8 cellular contexts compared by ENCODE assay signal in genomic region chr7:129271500-129272355, GRCh38. TPM values are rescaled to one million over a fixed set of nuclear protein-coding genes. Genes with fewer than 3 reads are reported as not detected.
A peak's percentile ranks its signal among the peaks of the same experiment; 100 is the strongest.
DNase-seq lines count a peak whose midpoint lies in the region; ATAC-seq and TF ChIP-seq lines count a peak whose summit lies in the region.

No MANE protein-coding gene starts in this region.

- no peaks in the 10 kb centered on the region for H3K27me3 Mint-ChIP-seq in CD4-positive, CD25-positive, alpha-beta regulatory T cell
- no peaks in the 10 kb centered on the region for H3K27me3 Mint-ChIP-seq in activated CD8-positive, alpha-beta T cell treated with anti-CD3 and anti-CD28 coated beads, Interleukin-2, amount 10 ng/mL, durations not matched to agents 7 days and 5 days (ENCODE audit: low read depth)
- H3K27me3 Mint-ChIP-seq in type B pancreatic cell = no peaks in the 10 kb centered on the region

- peak; percentile 92 to 95 for ATAC-seq in CD4-positive, CD25-positive, alpha-beta regulatory T cell (ENCODE audit: low read depth in 2 of 2)
- ATAC-seq in GM21576 (IDR thresholded peaks at IDR 0.05; ENCODE audit: unreplicated experiment) = peak; percentile 55
- peak; percentile 98 for ATAC-seq in activated CD8-positive, alpha-beta T cell treated with anti-CD3 and anti-CD28 coated beads, Interleukin-2, amount 10 ng/mL, durations not matched to agents 7 days and 5 days
- no peak for ATAC-seq in HG03565 (IDR thresholded peaks at IDR 0.05; ENCODE audit: unreplicated experiment)

- H3K4me1 Mint-ChIP-seq in CD4-positive, CD25-positive, alpha-beta regulatory T cell = peaks cover 5 to 11% (median 8%) of the 10 kb centered on the region in 4 donors
- peaks cover 3% of the 10 kb centered on the region for H3K4me1 Mint-ChIP-seq in activated CD8-positive, alpha-beta T cell treated with anti-CD3 and anti-CD28 coated beads, Interleukin-2, amount 10 ng/mL, durations not matched to agents 7 days and 5 days (ENCODE audit: low read depth)
- H3K4me1 Mint-ChIP-seq in type B pancreatic cell (ENCODE audit: unreplicated experiment) = no peaks in the 10 kb centered on the region

- peak overlapping the region in 1 of 4 donors; percentile 22 for H3K4me3 Mint-ChIP-seq in CD4-positive, CD25-positive, alpha-beta regulatory T cell
- H3K4me3 Mint-ChIP-seq in activated CD8-positive, alpha-beta T cell treated with anti-CD3 and anti-CD28 coated beads, Interleukin-2, amount 10 ng/mL, durations not matched to agents 7 days and 5 days = peak overlapping the region; percentile 61
- no peak overlapping the region for H3K4me3 Mint-ChIP-seq in type B pancreatic cell

- POLR2A ChIA-PET in activated CD8-positive, alpha-beta T cell treated with anti-CD3 and anti-CD28 coated beads, Interleukin-2, amount 10 ng/mL, durations not matched to agents 7 days and 5 days (lab: Charles Lee) = interaction anchor here (0.6 kb wide), 1 partner anchor 17 kb away, joined by 4 read pairs; no protein-coding TSS in a partner anchor

- TF ChIP-seq CTCF in epithelial cell of proximal tubule (conservative IDR thresholded peaks at IDR 0.05; ENCODE audit: low read depth, low read length) (peak; percentile 88), neutrophil (IDR thresholded peaks at IDR 0.05) (peak; percentile 59), type B pancreatic cell (conservative IDR thresholded peaks at IDR 0.05) (peak; percentile 75)

- H3K4me1 ChIP-seq in CD4-positive, CD25-positive, alpha-beta regulatory T cell (ENCODE audit: control insufficient read depth, insufficient read depth, low read length, poor library complexity, severe bottlenecking) = no peaks in the 10 kb centered on the region
- peaks cover 10 to 19% of the 10 kb centered on the region in 2 experiments for H3K4me1 ChIP-seq in neutrophil (ENCODE audit: control insufficient read depth in 1 of 2, insufficient read depth in 1 of 2, low read depth in 1 of 2, low read length in 1 of 2)

- H3K36me3 ChIP-seq in CD4-positive, CD25-positive, alpha-beta regulatory T cell (ENCODE audit: control insufficient read depth, insufficient read depth, low read length) = peaks cover 5% of the 10 kb centered on the region
- H3K36me3 ChIP-seq in neutrophil = no peaks in the 10 kb centered on the region

- peak overlapping the region in 2 of 3 donors; percentile 65 to 78 for H3K27ac Mint-ChIP-seq in CD4-positive, CD25-positive, alpha-beta regulatory T cell
- peak overlapping the region; percentile 61 for H3K27ac Mint-ChIP-seq in activated CD8-positive, alpha-beta T cell treated with anti-CD3 and anti-CD28 coated beads, Interleukin-2, amount 10 ng/mL, durations not matched to agents 7 days and 5 days
- no peak overlapping the region for H3K27ac Mint-ChIP-seq in type B pancreatic cell

- H3K4me3 ChIP-seq in CD4-positive, CD25-positive, alpha-beta regulatory T cell (ENCODE audit: low read depth, low read length) = peak overlapping the region; percentile 60
- H3K4me3 ChIP-seq in epithelial cell of proximal tubule (ENCODE audit: low read depth, low read length) (no peak overlapping the region), neutrophil (ENCODE audit: low read depth in 1 of 2, low read length in 1 of 2) (no peak overlapping the region)

- CTCF ChIA-PET in activated CD8-positive, alpha-beta T cell treated with anti-CD3 and anti-CD28 coated beads, Interleukin-2, amount 10 ng/mL, durations not matched to agents 7 days and 5 days (lab: Charles Lee) = interaction anchor here (0.7 to 7.8 kb wide), 36 partner anchors 8 to 553 kb away, joined by 3 to 156 read pairs (median 4); partner anchors contain the start of gene AHCYL2

- H3K9me3 ChIP-seq in CD4-positive, CD25-positive, alpha-beta regulatory T cell (ENCODE audit: control insufficient read depth in 2 of 2, low read length in 2 of 2) = no peaks in the 10 kb centered on the region
- H3K9me3 ChIP-seq in neutrophil = no peaks in the 10 kb centered on the region

- no peak overlapping the region for H3K27ac ChIP-seq in CD4-positive, CD25-positive, alpha-beta regulatory T cell (ENCODE audit: insufficient read depth, low read length, poor library complexity, severe bottlenecking)
- no peak overlapping the region for H3K27ac ChIP-seq in neutrophil

- peaks cover 10% of the 10 kb centered on the region for H3K36me3 Mint-ChIP-seq in CD4-positive, CD25-positive, alpha-beta regulatory T cell
- H3K36me3 Mint-ChIP-seq in activated CD8-positive, alpha-beta T cell treated with anti-CD3 and anti-CD28 coated beads, Interleukin-2, amount 10 ng/mL, durations not matched to agents 7 days and 5 days (ENCODE audit: low read depth) = no peaks in the 10 kb centered on the region
- peaks cover 19% of the 10 kb centered on the region for H3K36me3 Mint-ChIP-seq in type B pancreatic cell

- peak; percentile 53 to 85 (median 78) for DNase-seq in CD4-positive, CD25-positive, alpha-beta regulatory T cell
- DNase-seq in NCI-H69 (lab: John Stamatoyannopoulos, UW) (peak; percentile 67), epithelial cell of proximal tubule (ENCODE audit: low read depth) (no peak), type B pancreatic cell (ENCODE audit: extremely low spot score, unreplicated experiment) (no peak)
- peak; percentile 82 for DNase-seq in activated CD8-positive, alpha-beta T cell treated with anti-CD3 and anti-CD28 coated beads, Interleukin-2, amount 10 ng/mL, durations not matched to agents 7 days and 5 days

- no peaks in the 10 kb centered on the region for H3K27me3 ChIP-seq in CD4-positive, CD25-positive, alpha-beta regulatory T cell (ENCODE audit: control insufficient read depth, insufficient read depth, low read length)
- no peaks in the 10 kb centered on the region for H3K27me3 ChIP-seq in neutrophil

- H3K9me3 Mint-ChIP-seq in CD4-positive, CD25-positive, alpha-beta regulatory T cell = no peaks in the 10 kb centered on the region
- H3K9me3 Mint-ChIP-seq in activated CD8-positive, alpha-beta T cell treated with anti-CD3 and anti-CD28 coated beads, Interleukin-2, amount 10 ng/mL, durations not matched to agents 7 days and 5 days (ENCODE audit: insufficient read depth) = no peaks in the 10 kb centered on the region
- peaks cover 14% of the 10 kb centered on the region for H3K9me3 Mint-ChIP-seq in type B pancreatic cell

RNA-seq across cellular contexts. Expression of gene AHCYL2, which starts 46.9 kb away (rescaled TPM):
- total RNA-seq in CD4-positive, CD25-positive, alpha-beta regulatory T cell = 18.5 TPM
- polyA plus RNA-seq in CD4-positive, CD25-positive, alpha-beta regulatory T cell = 1 to 10 TPM; 6.2 to 10.0 (median 7.3) TPM
- 1 to 10 TPM; 7.3 to 7.6 TPM for total RNA-seq in activated CD8-positive, alpha-beta T cell treated with anti-CD3 and anti-CD28 coated beads, Interleukin-2, amount 10 ng/mL, durations not matched to agents 7 days and 5 days
- total RNA-seq in epithelial cell of proximal tubule = 4.5 and 7.0 TPM in 2 replicates
- 15.7 and 27.8 TPM in 2 replicates for total RNA-seq in type B pancreatic cell (ENCODE audit: low replicate concordance)

Comparison
In these comparisons a context has a peak if more than half of its experiments do, and no peak if none do; other contexts are left out.
1. DNase-seq: peak in CD4-positive, CD25-positive, alpha-beta regulatory T cell (3 of 3), NCI-H69 (single experiment) and activated CD8-positive, alpha-beta T cell treated with anti-CD3 and anti-CD28 coated beads, Interleukin-2, amount 10 ng/mL, durations not matched to agents 7 days and 5 days (single experiment); none in epithelial cell of proximal tubule (single experiment) and type B pancreatic cell (single experiment).
2. Peak in every context shown above with its lines, with median percentiles within 50 percentile points of each other: CTCF ChIP-seq.